9 cellular contexts compared by ENCODE assay signal in the genomic region with DNA sequence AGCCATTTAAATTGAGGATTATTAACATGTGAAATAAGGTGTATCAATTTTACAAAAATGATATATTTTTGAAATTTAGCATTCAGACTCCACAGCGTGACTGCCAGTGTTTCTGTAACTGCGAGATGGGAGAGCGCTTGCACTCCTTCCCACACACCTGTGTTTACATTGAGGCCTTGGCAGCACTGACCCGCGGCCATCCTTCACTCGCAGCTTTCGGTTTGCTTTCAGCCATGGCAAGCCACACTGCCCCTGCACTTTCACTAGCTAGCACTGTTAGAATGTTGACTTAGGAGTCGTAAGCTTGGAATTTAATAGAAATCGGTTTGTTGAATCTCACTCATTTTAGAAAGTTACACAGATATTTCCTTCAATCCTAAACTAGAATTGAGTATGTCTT.
DNase-seq lines count a peak whose midpoint lies in the region; ATAC-seq and TF ChIP-seq lines count a peak whose summit lies in the region.
"Had no signal": no experiment of that assay in that cellular context is flagged by ENCODE, and none has a peak within 500 bp of the region (broad histone marks: within the 10 kb centered on the region; RNA-seq: fewer than 3 reads in every experiment).

No MANE protein-coding gene starts in this region.

- H3K4me3 ChIP-seq in AG10803 (ENCODE audit: low read length) (peak overlapping the region; percentile 42), right lobe of liver (no peak overlapping the region), A673 (ENCODE audit: low read depth, low read length, poor library complexity, severe bottlenecking) (no peak overlapping the region)
- no peak overlapping the region for H3K4me3 ChIP-seq in naive thymus-derived CD4-positive, alpha-beta T cell (ENCODE audit: low read length)

- POLR2A ChIA-PET in A673 (lab: Charles Lee; ENCODE audit: low non-redundant PET): no interaction called here
- POLR2A ChIA-PET in naive thymus-derived CD4-positive, alpha-beta T cell (lab: Charles Lee): no interaction called here

- peaks cover 0 to 6% (median 0%) of the 10 kb centered on the region in 5 donors for H3K36me3 Mint-ChIP-seq in naive thymus-derived CD4-positive, alpha-beta T cell

- H3K9me3 ChIP-seq in right lobe of liver (no peaks in the 10 kb centered on the region), A673 (ENCODE audit: low read depth, low read length, poor library complexity, severe bottlenecking) (no peaks in the 10 kb centered on the region)
- no peaks in the 10 kb centered on the region for H3K9me3 ChIP-seq in naive thymus-derived CD4-positive, alpha-beta T cell (ENCODE audit: control insufficient read depth in 2 of 3, low read length in 3 of 3)

- H3K9me3 Mint-ChIP-seq in naive thymus-derived CD4-positive, alpha-beta T cell: peaks cover 0 to 12% (median 0%) of the 10 kb centered on the region in 11 donors

- peaks cover 0 to 23% (median 12%) of the 10 kb centered on the region in 7 donors for H3K4me1 Mint-ChIP-seq in naive thymus-derived CD4-positive, alpha-beta T cell

- H3K36me3 ChIP-seq in right lobe of liver: no peaks in the 10 kb centered on the region
- no peaks in the 10 kb centered on the region for H3K36me3 ChIP-seq in A673 (ENCODE audit: insufficient read depth, low read length, poor library complexity, severe bottlenecking)
- H3K36me3 ChIP-seq in naive thymus-derived CD4-positive, alpha-beta T cell (ENCODE audit: control insufficient read depth in 2 of 3, insufficient read depth in 3 of 3, low read length in 3 of 3): no peaks in the 10 kb centered on the region

- 16% methylated on average over 7 of the region's 9 CpGs for WGBS in right lobe of liver (ENCODE audit: insufficient coverage, low coverage, low lambda C conversion rate, missing lambda C conversion rate)

- DNase-seq in AG10803 (ENCODE audit: low read depth) (peak; percentile 16), NCI-H1092 treated with DMSO at 0.1 percent for 48 hours (lab: John Stamatoyannopoulos, UW) (peak; percentile 83), astrocyte of the hippocampus (ENCODE audit: low read depth, low spot score) (peak; percentile 42), right lobe of liver (peak; percentile 54 to 65 (median 61)), A673 (ENCODE audit: low spot score) (no peak)
- no peak for DNase-seq in activated effector memory CD4-positive, alpha-beta T cell treated with Interleukin-2 at 50 U/mL for 16 hours
- DNase-seq in naive thymus-derived CD4-positive, alpha-beta T cell: no peak
- DNase-seq: SIG-M5 had no signal

- H3K27me3 Mint-ChIP-seq in naive thymus-derived CD4-positive, alpha-beta T cell: no peaks in the 10 kb centered on the region

- no peak overlapping the region for H3K27ac ChIP-seq in right lobe of liver
- no peak overlapping the region for H3K27ac ChIP-seq in A673 (ENCODE audit: low read depth, low read length, poor library complexity, severe bottlenecking)
- no peak overlapping the region for H3K27ac ChIP-seq in naive thymus-derived CD4-positive, alpha-beta T cell (ENCODE audit: low read depth, low read length)

- ATAC-seq in right lobe of liver (peak; percentile 93 to 100 (median 96)), HG03280 (IDR thresholded peaks at IDR 0.05; ENCODE audit: unreplicated experiment) (no peak)
- no peak for ATAC-seq in naive thymus-derived CD4-positive, alpha-beta T cell

- BruUV-seq in A673 (replicated peaks; lab: Mats Ljungman, UMichigan): no TSS peak

- H3K4me1 ChIP-seq in right lobe of liver: no peaks in the 10 kb centered on the region
- no peaks in the 10 kb centered on the region for H3K4me1 ChIP-seq in A673 (ENCODE audit: insufficient read depth, low read length, poor library complexity, severe bottlenecking)
- no peaks in the 10 kb centered on the region for H3K4me1 ChIP-seq in naive thymus-derived CD4-positive, alpha-beta T cell (ENCODE audit: control insufficient read depth in 2 of 2, insufficient read depth in 2 of 2, low read length in 2 of 2)

- CTCF ChIA-PET in A673 (lab: Charles Lee): no interaction called here
- CTCF ChIA-PET in naive thymus-derived CD4-positive, alpha-beta T cell (lab: Charles Lee): no interaction called here

- TF ChIP-seq CTCF in AG10803 (conservative IDR thresholded peaks at IDR 0.05; ENCODE audit: low read length) (no peak), right lobe of liver (IDR thresholded peaks at IDR 0.05) (no peak), A673 (conservative IDR thresholded peaks at IDR 0.05; ENCODE audit: low read depth, low read length) (no peak)

- no peak overlapping the region for H3K4me3 Mint-ChIP-seq in naive thymus-derived CD4-positive, alpha-beta T cell

- H3K27me3 ChIP-seq in right lobe of liver: no peaks in the 10 kb centered on the region
- H3K27me3 ChIP-seq in A673 (replicated peaks; ENCODE audit: insufficient read depth, low read depth, low read length, poor library complexity): no peaks in the 10 kb centered on the region
- H3K27me3 ChIP-seq in naive thymus-derived CD4-positive, alpha-beta T cell (ENCODE audit: control insufficient read depth in 2 of 2, insufficient read depth in 2 of 2, low read length in 2 of 2): no peaks in the 10 kb centered on the region

- H3K27ac Mint-ChIP-seq in naive thymus-derived CD4-positive, alpha-beta T cell: no peak overlapping the region

- TF ChIP-seq POLR2A in right lobe of liver (IDR thresholded peaks at IDR 0.05): no peak

- intact Hi-C loops in right lobe of liver (cut with DNase I): no loop called here
- intact Hi-C loops in A673 (cut with micrococcal nuclease; ENCODE audit: unreplicated experiment): no loop called here
- intact Hi-C loops in naive thymus-derived CD4-positive, alpha-beta T cell (cut with micrococcal nuclease): no loop called here

Comparison
In these comparisons a context has a peak if more than half of its experiments do, and no peak if none do; other contexts are left out.
1. DNase-seq: peak in AG10803 (single experiment), NCI-H1092 treated with DMSO at 0.1 percent for 48 hours (single experiment), astrocyte of the hippocampus (single experiment) and right lobe of liver (3 of 3); none in activated effector memory CD4-positive, alpha-beta T cell treated with Interleukin-2 at 50 U/mL for 16 hours (single experiment), A673 (single experiment) and naive thymus-derived CD4-positive, alpha-beta T cell (0 of 9).
2. ATAC-seq: peak in right lobe of liver (4 of 4); none in HG03280 (single experiment) and naive thymus-derived CD4-positive, alpha-beta T cell (single experiment).